10 cellular contexts compared by ENCODE assay signal in the genomic region with DNA sequence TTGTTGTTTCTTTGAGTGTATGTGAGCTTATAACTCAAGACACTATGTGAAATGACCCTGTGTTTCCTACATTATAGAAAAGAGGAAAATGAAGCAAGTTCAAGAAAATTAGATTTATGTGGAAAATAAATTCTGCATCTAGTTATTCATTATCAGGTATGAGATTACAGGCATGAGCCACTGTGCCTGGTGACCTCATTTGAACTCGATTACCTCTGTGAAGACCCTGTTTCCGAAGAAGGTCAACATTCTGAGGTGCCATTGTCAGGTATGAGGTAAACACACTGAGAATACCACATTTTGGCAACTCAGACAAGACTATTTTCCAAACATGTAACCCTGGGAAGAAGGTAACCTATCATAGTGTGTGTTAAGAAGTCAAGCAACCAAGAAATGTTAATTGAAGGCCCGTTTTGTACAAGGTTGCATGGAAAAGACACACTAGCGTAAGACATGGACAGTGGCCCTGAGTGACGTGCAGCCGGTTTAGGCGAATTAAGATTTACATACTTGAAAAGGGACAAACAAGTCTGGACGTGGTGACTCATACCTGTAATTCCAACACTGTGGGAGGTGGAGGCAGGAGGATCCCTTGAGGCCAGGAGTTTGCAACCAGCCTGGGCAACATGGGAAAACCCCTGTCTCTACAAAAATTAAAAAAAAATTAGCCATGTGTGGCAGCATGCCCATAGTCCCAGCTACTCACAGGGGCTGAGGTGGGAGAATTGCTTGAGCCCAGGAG.
A peak's percentile ranks its signal among the peaks of the same experiment; 100 is the strongest.
DNase-seq lines count a peak whose midpoint lies in the region; ATAC-seq, FAIRE-seq and TF ChIP-seq lines count a peak whose summit lies in the region.
"Had no signal": no experiment of that assay in that cellular context is flagged by ENCODE, and none has a peak within 500 bp of the region (broad histone marks: within the 10 kb centered on the region; RNA-seq: fewer than 3 reads in every experiment).

No MANE protein-coding gene starts in this region.

- peak in 1 of 4 donors; percentile 40 for TF ChIP-seq EP300 in upper lobe of left lung (IDR thresholded peaks at IDR 0.05)

- DNase-seq in GM19239 (ENCODE audit: insufficient read length, low spot score) (no peak), RPMI7951 (ENCODE audit: low read depth) (peak; percentile 83), foreskin keratinocyte (peak; percentile 92 to 96), upper lobe of left lung (peak in 1 of 2 donors; percentile 76), AG20443 (ENCODE audit: low spot score) (no peak)
- no peak for DNase-seq in activated CD4-positive, CD25-positive, alpha-beta regulatory T cell treated with anti-CD3 and anti-CD28 coated beads, Interleukin-2, amount 50 U/mL, for 72 hours
- DNase-seq: activated effector memory CD4-positive, alpha-beta T cell treated with anti-CD3 and anti-CD28 coated beads, Interleukin-2, amount 50 U/mL, for 16 hours; effector CD4-positive, alpha-beta T cell; occipital lobe had no signal

- no peaks in the 10 kb centered on the region for H3K27me3 ChIP-seq in foreskin keratinocyte
- no peaks in the 10 kb centered on the region for H3K27me3 ChIP-seq in upper lobe of left lung

- H3K4me1 ChIP-seq in foreskin keratinocyte (peaks cover 53% of the 10 kb centered on the region), upper lobe of left lung (peaks cover 13 to 39% (median 33%) of the 10 kb centered on the region in 4 donors)

- peak; percentile 76 for ATAC-seq in foreskin keratinocyte
- no peak for ATAC-seq in upper lobe of left lung (ENCODE audit: low FRiP score in 2 of 2)
- no peak for ATAC-seq in HG03095 (IDR thresholded peaks at IDR 0.05; ENCODE audit: unreplicated experiment)

- WGBS in upper lobe of left lung, 2 donors: 69 to 81% methylated on average over 8 of the region's 8 CpGs

- peak; percentile 4 for TF ChIP-seq CTCF in foreskin keratinocyte (conservative IDR thresholded peaks at IDR 0.05)
- no peak for TF ChIP-seq CTCF in upper lobe of left lung (IDR thresholded peaks at IDR 0.05)

- peak; percentile 78 for FAIRE-seq in GM19239 (lab: Jason Lieb, UNC)

- H3K27ac ChIP-seq in foreskin keratinocyte: peak overlapping the region; percentile 70
- H3K27ac ChIP-seq in upper lobe of left lung: peak overlapping the region in 3 of 4 donors; percentile 63 to 81 (median 71)

- H3K36me3 ChIP-seq in upper lobe of left lung: no peaks in the 10 kb centered on the region

- no peak for TF ChIP-seq POLR2A in upper lobe of left lung (IDR thresholded peaks at IDR 0.05)

- no peak overlapping the region for H3K4me3 ChIP-seq in upper lobe of left lung

- no peaks in the 10 kb centered on the region for H3K9me3 ChIP-seq in upper lobe of left lung

Comparison
In these comparisons a context has a peak if more than half of its experiments do, and no peak if none do; other contexts are left out.
1. DNase-seq: peak in RPMI7951 (single experiment) and foreskin keratinocyte (2 of 2); none in GM19239 (single experiment), AG20443 (single experiment) and activated CD4-positive, CD25-positive, alpha-beta regulatory T cell treated with anti-CD3 and anti-CD28 coated beads, Interleukin-2, amount 50 U/mL, for 72 hours (single experiment).